ENCODE assay signal across 16 cellular contexts in the genomic region with DNA sequence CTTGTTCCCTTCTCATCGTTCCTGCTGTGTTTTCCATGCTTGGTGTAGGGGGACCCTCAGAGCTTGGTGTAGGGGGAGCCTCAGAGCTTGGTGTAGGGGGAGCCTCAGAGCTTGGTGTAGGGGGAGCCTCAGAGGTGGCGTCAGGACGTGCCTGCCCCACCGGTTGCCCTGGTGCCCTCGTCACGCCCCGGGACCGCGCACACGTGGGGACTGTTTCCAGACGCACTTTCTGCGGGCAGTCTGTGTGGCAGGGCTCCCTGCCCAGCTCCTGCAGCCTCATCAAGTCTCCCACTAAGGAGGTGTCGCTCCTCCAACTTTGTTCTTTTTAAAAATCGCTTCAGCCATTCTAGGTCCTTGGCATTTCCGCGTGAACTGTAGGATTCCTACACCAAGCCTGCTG.
"Had no signal": no experiment of that assay in that cellular context is flagged by ENCODE, and none has a peak within 500 bp of the region (broad histone marks: within the 10 kb centered on the region; RNA-seq: fewer than 3 reads in every experiment).

No MANE protein-coding gene starts in this region.

- H3K9me3 ChIP-seq: gastrocnemius medialis, left ventricle myocardium inferior had no signal

- H3K4me3 ChIP-seq: gastrocnemius medialis, left ventricle myocardium inferior had no signal

- H3K27me3 ChIP-seq: brain microvascular endothelial cell, gastrocnemius medialis had no signal

- H3K27me3 Mint-ChIP-seq: activated naive CD8-positive, alpha-beta T cell treated with anti-CD3 and anti-CD28 coated beads, Interleukin-2, amount 10 ng/mL, durations not matched to agents 7 days and 5 days; natural killer cell treated with Interleukin-12 subunit alpha and Interleukin-12 subunit beta and Interleukin-15 and Interleukin-18, amount 100 ng/mL, for 72 hours; stimulated activated naive CD8-positive, alpha-beta T cell treated with anti-CD3 and anti-CD28 coated beads, Interleukin-15, Interleukin-2, amounts not matched to agents 100 ng/mL and 50 ng/mL, for 24 hours had no signal

- H3K4me3 Mint-ChIP-seq: activated naive CD8-positive, alpha-beta T cell treated with anti-CD3 and anti-CD28 coated beads, Interleukin-2, amount 10 ng/mL, durations not matched to agents 7 days and 5 days; natural killer cell treated with Interleukin-12 subunit alpha and Interleukin-12 subunit beta and Interleukin-15 and Interleukin-18, amount 100 ng/mL, for 72 hours; stimulated activated naive CD8-positive, alpha-beta T cell treated with anti-CD3 and anti-CD28 coated beads, Interleukin-15, Interleukin-2, amounts not matched to agents 100 ng/mL and 50 ng/mL, for 24 hours had no signal

- H3K27ac Mint-ChIP-seq: activated naive CD8-positive, alpha-beta T cell treated with anti-CD3 and anti-CD28 coated beads, Interleukin-2, amount 10 ng/mL, durations not matched to agents 7 days and 5 days; natural killer cell treated with Interleukin-12 subunit alpha and Interleukin-12 subunit beta and Interleukin-15 and Interleukin-18, amount 100 ng/mL, for 72 hours; stimulated activated naive CD8-positive, alpha-beta T cell treated with anti-CD3 and anti-CD28 coated beads, Interleukin-15, Interleukin-2, amounts not matched to agents 100 ng/mL and 50 ng/mL, for 24 hours had no signal

- H3K9me3 Mint-ChIP-seq: activated naive CD8-positive, alpha-beta T cell treated with anti-CD3 and anti-CD28 coated beads, Interleukin-2, amount 10 ng/mL, durations not matched to agents 7 days and 5 days; natural killer cell treated with Interleukin-12 subunit alpha and Interleukin-12 subunit beta and Interleukin-15 and Interleukin-18, amount 100 ng/mL, for 72 hours; stimulated activated naive CD8-positive, alpha-beta T cell treated with anti-CD3 and anti-CD28 coated beads, Interleukin-15, Interleukin-2, amounts not matched to agents 100 ng/mL and 50 ng/mL, for 24 hours had no signal

- ATAC-seq: gastrocnemius medialis; natural killer cell treated with Interleukin-12 subunit alpha and Interleukin-12 subunit beta and Interleukin-15 and Interleukin-18, amount 100 ng/mL, for 72 hours had no signal

- H3K36me3 Mint-ChIP-seq: natural killer cell treated with Interleukin-12 subunit alpha and Interleukin-12 subunit beta and Interleukin-15 and Interleukin-18, amount 100 ng/mL, for 72 hours had no signal

- H3K27ac ChIP-seq: brain microvascular endothelial cell, gastrocnemius medialis, left ventricle myocardium inferior, WERI-Rb-1 had no signal

- DNase-seq: activated CD4-positive, alpha-beta T cell treated with anti-CD3 and anti-CD28 coated beads for 1 hour; activated CD4-positive, alpha-beta T cell treated with anti-CD3 and anti-CD28 coated beads, Interleukin-2, amount 50 U/mL, for 4 hours; activated naive CD4-positive, alpha-beta T cell; activated naive CD8-positive, alpha-beta T cell treated with anti-CD3 and anti-CD28 coated beads, Interleukin-2, amount 10 ng/mL, durations not matched to agents 7 days and 5 days; brain microvascular endothelial cell; cortex of kidney; gastrocnemius medialis; head of caudate nucleus; left ventricle myocardium inferior; stimulated activated CD4-positive, alpha-beta T cell treated with anti-CD3 and anti-CD28 coated beads, Interleukin-12 subunit alpha, Interleukin-12 subunit beta, amount 100 ng/mL, for 4 hours; stimulated activated CD4-positive, alpha-beta T cell treated with anti-CD3 and anti-CD28 coated beads, Interleukin-1b, Interleukin-23, amount 100 ng/mL, for 48 hours; T-helper 2 cell; trophoblast cell; WERI-Rb-1 had no signal
